19 cellular contexts compared by ENCODE assay signal in the genomic region with DNA sequence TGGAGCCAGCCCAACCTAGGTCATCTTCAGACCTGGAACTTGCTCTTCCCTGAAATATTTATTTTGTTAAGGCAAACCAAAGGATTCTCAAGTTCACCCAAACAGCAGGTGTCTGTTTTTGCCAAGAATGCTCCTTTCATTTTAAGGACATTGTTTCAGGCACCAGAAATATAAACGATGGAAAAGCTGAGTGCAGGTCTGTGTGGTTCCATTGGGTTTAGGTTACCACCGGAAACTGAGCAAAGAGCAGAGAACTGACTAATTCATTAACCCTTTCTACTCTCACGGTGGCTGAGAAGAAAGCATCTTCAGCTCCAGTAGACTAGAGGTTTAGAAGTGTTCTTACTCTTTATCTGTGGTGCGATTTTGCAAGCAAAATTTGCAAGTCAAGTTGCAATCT.
"Had no signal": no experiment of that assay in that cellular context is flagged by ENCODE, and none has a peak within 500 bp of the region (broad histone marks: within the 10 kb centered on the region; RNA-seq: fewer than 3 reads in every experiment).

No MANE protein-coding gene starts in this region.

- ATAC-seq: activated T-cell treated with anti-CD3 and anti-CD28 coated beads, Interleukin-2, amount 50 U/mL, for 72 hours; esophagus mucosa; gastrocnemius medialis; left lung; stimulated activated naive CD8-positive, alpha-beta T cell treated with anti-CD3 and anti-CD28 coated beads, Interleukin-15, amount 100 ng/mL, for 72 hours had no signal

- H3K4me3 ChIP-seq: gastrocnemius medialis, left lung, suprapubic skin, transverse colon had no signal

- DNase-seq: activated CD4-positive, alpha-beta T cell treated with anti-CD3 and anti-CD28 coated beads for 1 hour; activated CD8-positive, alpha-beta memory T cell treated with anti-CD3 and anti-CD28 coated beads for 24 hours; activated CD8-positive, alpha-beta memory T cell treated with anti-CD3 and anti-CD28 coated beads, Interleukin-2, amount 50 U/mL, for 48 hours; activated effector memory CD4-positive, alpha-beta T cell treated with anti-CD3 and anti-CD28 coated beads, Interleukin-2, amount 50 U/mL, for 16 hours; activated naive CD4-positive, alpha-beta T cell treated with anti-CD3 and anti-CD28 coated beads, Interleukin-2, amount 50 U/mL, for 16 hours; activated T-cell treated with anti-CD3 and anti-CD28 coated beads, Interleukin-2, amount 50 U/mL, for 72 hours; aorta; effector CD8-positive, alpha-beta T cell; gastrocnemius medialis; head of caudate nucleus; left lung; mammary epithelial cell; midbrain; nucleus accumbens; stimulated activated CD4-positive, alpha-beta T cell treated with anti-CD3 and anti-CD28 coated beads, Interleukin-2, amount 100 ng/mL, for 48 hours; stimulated activated naive CD8-positive, alpha-beta T cell treated with anti-CD3 and anti-CD28 coated beads, Interleukin-15, amount 100 ng/mL, for 72 hours; transverse colon had no signal
